Comparison of ENCODE assay signal across 9 cellular contexts in genomic region chr4:152938237-152938969, GRCh38. TPM values are rescaled to one million over a fixed set of nuclear protein-coding genes. Genes with fewer than 3 reads are reported as not detected.
DNase-seq lines count a peak whose midpoint lies in the region; ATAC-seq, FAIRE-seq and TF ChIP-seq lines count a peak whose summit lies in the region.
"Had no signal": no experiment of that assay in that cellular context is flagged by ENCODE, and none has a peak within 500 bp of the region (broad histone marks: within the 10 kb centered on the region; RNA-seq: fewer than 3 reads in every experiment).

No MANE protein-coding gene starts in this region.

- no peak overlapping the region for H3K27ac Mint-ChIP-seq in CD14-positive monocyte
- H3K27ac Mint-ChIP-seq in neural crest cell (ENCODE audit: unreplicated experiment) = peak overlapping the region; percentile 8

- H3K36me3 ChIP-seq in MG63 (no peaks in the 10 kb centered on the region), H1 (ENCODE audit: control insufficient read depth in 2 of 4, insufficient read depth in 4 of 4, low read length in 3 of 4) (peaks cover 0 to 8% (median 6%) of the 10 kb centered on the region in 4 experiments; a peak in 4 of 8 replicates)

- 0 out of 2 replicates have a peak overlapping the region, but pooled peaks have one; percentile 72 for H2BK15ac ChIP-seq in H1 (ENCODE audit: low read length)

- H2AK5ac ChIP-seq in H1 (ENCODE audit: low read depth, low read length) = no peak overlapping the region

- 55% methylated on average over 18 of the region's 18 CpGs; no CpG with 5 or more reads in 1 of the 2 experiments for WGBS in H1 (ENCODE audit: extremely low coverage in 1 of 2, insufficient coverage in 1 of 2, insufficient read length in 1 of 2, insufficient replicate concordance in 2 of 2, low coverage in 1 of 2, low lambda C conversion rate in 2 of 2, missing lambda C conversion rate in 1 of 2), 2 experiments

- H2BK120ac ChIP-seq in H1 (replicated peaks; ENCODE audit: low read depth, low read length) = no peak overlapping the region

- no peak for TF ChIP-seq CTCF in CD14-positive monocyte (IDR thresholded peaks at IDR 0.05)
- TF ChIP-seq CTCF in H1 (IDR thresholded peaks at IDR 0.05; ENCODE audit: control extremely low read depth in 1 of 3, insufficient read depth in 1 of 3, low read depth in 1 of 3, low read length in 3 of 3) = no peak
- TF ChIP-seq CTCF in neural crest cell (conservative IDR thresholded peaks at IDR 0.05) = no peak

- no peak overlapping the region for H2AFZ ChIP-seq in H1 (ENCODE audit: low read length)

- H4K91ac ChIP-seq in H1 (replicated peaks; ENCODE audit: insufficient read length, low read length) = no peak overlapping the region

- no peak overlapping the region for H3K56ac ChIP-seq in H1 (replicated peaks; ENCODE audit: insufficient read length, low read depth, low read length)

- 0 out of 2 replicates have a peak overlapping the region, but pooled peaks have one; percentile 27 for H3K18ac ChIP-seq in H1 (ENCODE audit: extremely low read depth, low read length)

- POLR2A ChIA-PET in H1 (lab: Charles Lee; ENCODE audit: partially characterized antibody) = interaction anchor here (1.2 to 6.6 kb wide), 3 partner anchors 11 to 53 kb away, joined by 3 to 61 read pairs (median 7); no protein-coding TSS in a partner anchor

- H4K20me1 ChIP-seq in H1 (replicated peaks in 1 of 2; ENCODE audit: control insufficient read depth in 1 of 2, insufficient read depth in 2 of 2, low read length in 2 of 2) = peaks cover 16 to 17% of the 10 kb centered on the region in 2 experiments

- H3K23ac ChIP-seq in H1 (ENCODE audit: insufficient read length) = no peak overlapping the region

- H3K23me2 ChIP-seq in H1 (ENCODE audit: low read depth, low read length) = peaks cover 2% of the 10 kb centered on the region; the same call in 1 of the 2 replicates

- no peak for TF ChIP-seq RAD21 in H1 (IDR thresholded peaks at IDR 0.05 in 1 of 2, conservative IDR thresholded peaks at IDR 0.05 in 1 of 2; ENCODE audit: low read depth in 2 of 2, low read length in 2 of 2)

- H2BK20ac ChIP-seq in H1 (ENCODE audit: low read length) = no peak overlapping the region

- no peak overlapping the region for H4K8ac ChIP-seq in H1 (ENCODE audit: extremely low read depth, insufficient read depth, low read length)

- H3K36me3 Mint-ChIP-seq in CD14-positive monocyte = peaks cover 14 to 16% of the 10 kb centered on the region in 2 donors
- peaks cover 17% of the 10 kb centered on the region for H3K36me3 Mint-ChIP-seq in neural crest cell (ENCODE audit: low read depth)

- TF ChIP-seq EP300 in H1 (IDR thresholded peaks at IDR 0.05; ENCODE audit: borderline replicate concordance in 1 of 2, low read depth in 2 of 2, low read length in 2 of 2) = no peak

- H3K4me1 ChIP-seq in H1 (replicated peaks in 1 of 4; ENCODE audit: control insufficient read depth in 3 of 4, insufficient read depth in 4 of 4, low read length in 3 of 4) = peaks cover 0 to 8% (median 5%) of the 10 kb centered on the region in 4 experiments; a peak in 4 of 7 replicates

- H3K79me1 ChIP-seq in H1 (ENCODE audit: low read depth, low read length) = 0 out of 2 replicates have a peak, but pooled peaks cover 6% of the 10 kb centered on the region

- peak overlapping the region; percentile 65 to 97 for H3K4me2 ChIP-seq in H1 (ENCODE audit: insufficient read depth in 1 of 2, low read depth in 2 of 2, low read length in 2 of 2)

- no peak for TF ChIP-seq POLR2A in H1 (IDR thresholded peaks at IDR 0.05; ENCODE audit: control extremely low read depth in 1 of 2, low read depth in 2 of 2, low read length in 2 of 2)

- ATAC-seq in HG02884 (IDR thresholded peaks at IDR 0.05; ENCODE audit: unreplicated experiment) (no peak), HG02981 (IDR thresholded peaks at IDR 0.05; ENCODE audit: unreplicated experiment) (no peak)

- peaks cover 0 to 31% (median 16%) of the 10 kb centered on the region in 7 donors for H3K9me3 Mint-ChIP-seq in CD14-positive monocyte
- no peaks in the 10 kb centered on the region for H3K9me3 Mint-ChIP-seq in neural crest cell

- H3K4me3 ChIP-seq in MG63 (peak overlapping the region; percentile 38), H1 (ENCODE audit: extremely low read depth in 1 of 4, insufficient read depth in 2 of 4, low read depth in 3 of 4, low read length in 4 of 4) (peak overlapping the region; percentile 79 to 97 (median 82); a peak in 5 of 8 replicates)

- H2BK12ac ChIP-seq in H1 (ENCODE audit: low read depth, low read length) = no peak overlapping the region

- H3K79me2 ChIP-seq in H1 (ENCODE audit: control insufficient read depth in 1 of 2, insufficient read depth in 2 of 2, low read length in 2 of 2) = peaks cover 20 to 57% of the 10 kb centered on the region in 2 experiments

- H3K14ac ChIP-seq in H1 (ENCODE audit: insufficient read length) = no peak overlapping the region

- peaks cover 63 to 82% (median 69%) of the 10 kb centered on the region in 3 donors for H3K27me3 Mint-ChIP-seq in CD14-positive monocyte (ENCODE audit: low read depth in 3 of 3)
- peaks cover 54% of the 10 kb centered on the region for H3K27me3 Mint-ChIP-seq in neural crest cell (ENCODE audit: low read depth)

- H3K4me1 Mint-ChIP-seq in CD14-positive monocyte (peaks cover 23% of the 10 kb centered on the region), neural crest cell (peaks cover 68% of the 10 kb centered on the region)

- H3K4ac ChIP-seq in H1 (replicated peaks; ENCODE audit: insufficient read length, low read depth, low read length) = no peak overlapping the region

- H2BK5ac ChIP-seq in H1 (ENCODE audit: low read depth, low read length) = no peak overlapping the region; the same call in 1 of the 2 replicates

- peak overlapping the region; percentile 60 to 92 for H3K4me3 Mint-ChIP-seq in CD14-positive monocyte
- H3K4me3 Mint-ChIP-seq in neural crest cell = peak overlapping the region; percentile 92

- CTCF ChIA-PET in H1 (lab: Charles Lee; ENCODE audit: partially characterized antibody) = interaction anchor here (1.1 to 6.6 kb wide), 9 partner anchors 11 to 196 kb away, joined by 3 to 35 read pairs (median 5); no protein-coding TSS in a partner anchor

- H3K9ac ChIP-seq in H1 (replicated peaks in 1 of 4; ENCODE audit: extremely low read depth in 1 of 4, low read depth in 3 of 4, low read length in 3 of 4) = no peak overlapping the region

- intact Hi-C loops in CD14-positive monocyte (cut with micrococcal nuclease) = no loop called here

- no peak overlapping the region for H4K5ac ChIP-seq in H1 (ENCODE audit: insufficient read length, low read depth, low read length)

- H3K27me3 ChIP-seq in MG63 (peaks cover 20% of the 10 kb centered on the region), H1 (replicated peaks in 1 of 4; ENCODE audit: control insufficient read depth in 3 of 4, extremely low read depth in 1 of 4, insufficient read depth in 3 of 4, low read length in 3 of 4) (peaks cover 0 to 13% (median 5%) of the 10 kb centered on the region in 4 experiments; a peak in 3 of 7 replicates)

- H3K9me3 ChIP-seq in MG63 = no peaks in the 10 kb centered on the region
- no peaks in the 10 kb centered on the region for H3K9me3 ChIP-seq in H1 (ENCODE audit: insufficient read depth in 2 of 2, low read depth in 1 of 2, low read length in 1 of 2)

- DNase-seq in CD14-positive monocyte (ENCODE audit: low spot score) (no peak), MG63 (no peak), H1 (ENCODE audit: low read depth in 1 of 2, low spot score in 2 of 2) (no peak), neural crest cell (ENCODE audit: low read depth, low spot score) (no peak), NCI-H82 treated with DMSO at 0.1 percent for 48 hours (lab: John Stamatoyannopoulos, UW; ENCODE audit: unreplicated experiment) (no peak), GF-D8 (lab: John Stamatoyannopoulos, UW) (no peak)
- DNase-seq: central memory CD4-positive, alpha-beta T cell had no signal

- FAIRE-seq in H1 (lab: Jason Lieb, UNC) = no peak

- no peak overlapping the region for H3K27ac ChIP-seq in H1 (ENCODE audit: low read depth, low read length)

TF ChIP-seq in H1, 55 proteins besides CTCF, POLR2A, EP300 and RAD21:
- TF ChIP-seq ASH2L (IDR thresholded peaks at IDR 0.05; ENCODE audit: low read length) (no peak), TEAD4 (IDR thresholded peaks at IDR 0.05; ENCODE audit: low read depth, low read length) (no peak), EGR1 (IDR thresholded peaks at IDR 0.05; ENCODE audit: borderline replicate concordance, low read depth, low read length) (no peak), GABPA (IDR thresholded peaks at IDR 0.05; ENCODE audit: borderline replicate concordance, insufficient read depth, low read length) (no peak), CHD2 (IDR thresholded peaks at IDR 0.05; ENCODE audit: low read length) (no peak)

RNA-seq across cellular contexts. Expression of gene FHDC1, which starts 2.3 kb away (rescaled TPM):
- not detected for polyA plus RNA-seq in CD14-positive monocyte
- total RNA-seq in MG63 (2014; rRNA removed; shearing (Covaris generic); ENCODE audit: low replicate concordance) = 0.02 and 0.07 TPM in 2 replicates
- 27.7 and 28.6 TPM in 2 replicates for total RNA-seq in H1 (2021; fragmentation: NEBNext Ultra II Directional; extraction: Animal tissue kit (Norgen Biotek cat#: 25700))
- 6.4 and 7.1 TPM in 2 replicates for polyA plus RNA-seq in H1 (2011; rRNA removed)
- 5.1 TPM for polyA plus RNA-seq in H1 (2011; cell fraction: cytosol; rRNA removed)
- 14.8 TPM for polyA plus RNA-seq in H1 (2011; cell fraction: nucleus; rRNA removed)
- 11.6 to 17.5 TPM (median 15.2 TPM) in 4 replicates for polyA plus RNA-seq in H1 (2012, experiment 1 of 2)
- polyA plus RNA-seq in H1 (2012, experiment 2 of 2) = 8.0 TPM
- polyA plus RNA-seq in H1 (2013, experiment 1 of 2) = 22.3 TPM
- polyA plus RNA-seq in H1 (2013, experiment 2 of 2) = 22.0 TPM
- 4.2 and 5.6 TPM in 2 replicates for polyA minus RNA-seq in H1 (2011; rRNA and poly(A)+ RNA removed)
- polyA minus RNA-seq in H1 (2011; cell fraction: cytosol; rRNA and poly(A)+ RNA removed) = 6.0 TPM
- polyA minus RNA-seq in H1 (2011; cell fraction: nucleus; rRNA and poly(A)+ RNA removed) = 6.7 TPM
- total RNA-seq in neural crest cell = 52.0 and 54.5 TPM in 2 replicates

Comparison
In these comparisons a context has a peak if more than half of its experiments do, and no peak if none do; other contexts are left out.
1. RNA of gene FHDC1, which starts 2.3 kb away (total RNA-seq): 52.0 to 54.5 TPM in neural crest cell and 27.7 to 28.6 TPM in H1; 0.02 to 0.07 TPM in MG63; every median in the first group is over 10 times any median in the second.